ENCODE assay signal across 10 cellular contexts in the genomic region with DNA sequence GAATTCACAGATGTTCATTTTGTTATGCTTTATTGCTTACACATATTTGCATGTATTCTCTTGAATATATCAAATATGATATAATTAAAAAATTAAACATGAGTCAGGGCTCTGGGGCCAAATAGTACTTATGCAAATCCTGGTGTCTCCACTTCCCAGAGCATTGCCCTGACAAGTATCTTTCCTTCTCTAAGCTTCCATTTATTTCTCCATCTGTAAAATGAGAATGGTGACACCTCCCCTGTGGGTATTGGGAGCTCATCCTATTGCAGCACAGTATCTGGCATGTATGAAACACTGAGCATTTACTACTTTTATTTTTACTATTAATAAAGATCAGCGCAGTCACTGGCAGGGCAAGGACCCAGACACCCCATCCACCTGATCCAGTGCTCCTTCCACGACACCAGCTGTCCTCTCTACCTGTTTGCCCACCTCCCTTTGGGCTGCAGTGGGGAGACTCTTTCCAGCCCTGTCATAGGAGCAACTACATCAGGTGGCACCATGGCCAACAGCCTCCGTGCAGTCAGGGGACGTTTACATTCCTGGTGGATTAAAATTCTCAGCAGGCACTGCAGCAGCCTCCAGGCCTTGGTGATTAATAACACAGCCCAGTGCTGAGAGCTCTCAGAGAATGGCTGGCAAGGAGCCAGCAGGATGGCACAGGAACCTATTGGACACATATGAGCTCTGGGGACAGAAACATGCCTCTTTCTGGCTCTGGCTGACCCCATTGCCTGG.
DNase-seq lines count a peak whose midpoint lies in the region; ATAC-seq, FAIRE-seq and TF ChIP-seq lines count a peak whose summit lies in the region.
"Had no signal": no experiment of that assay in that cellular context is flagged by ENCODE, and none has a peak within 500 bp of the region (broad histone marks: within the 10 kb centered on the region; RNA-seq: fewer than 3 reads in every experiment).

No MANE protein-coding gene starts in this region.

- H3K27me3 ChIP-seq in Panc1 (ENCODE audit: control insufficient read depth, insufficient read depth, low read length) = no peaks in the 10 kb centered on the region; the same call in 1 of the 2 replicates
- H3K27me3 ChIP-seq in stomach smooth muscle (ENCODE audit: control insufficient read depth in 1 of 2, insufficient read depth in 2 of 2, low read length in 2 of 2) = no peaks in the 10 kb centered on the region

- H3K36me3 ChIP-seq in Panc1 (ENCODE audit: control insufficient read depth, insufficient read depth, low read length) = no peaks in the 10 kb centered on the region
- no peaks in the 10 kb centered on the region for H3K36me3 ChIP-seq in stomach smooth muscle (ENCODE audit: control insufficient read depth in 2 of 2, insufficient read depth in 2 of 2, low read length in 2 of 2)
- H3K36me3 ChIP-seq in kidney (ENCODE audit: control insufficient read depth in 1 of 2, insufficient read depth in 2 of 2, low read length in 2 of 2) = no peaks in the 10 kb centered on the region
- H3K36me3 ChIP-seq: uterus had no signal

- in situ Hi-C loops in Panc1 (cut with HindIII; ENCODE audit: low pct_unique_long_range_greater_than_20kb, low sequenced_read_pairs) = no loop called here

- ATAC-seq in Panc1 (peak; percentile 71), HG02571 (IDR thresholded peaks at IDR 0.05; ENCODE audit: unreplicated experiment) (no peak)

- H3K9ac ChIP-seq in stomach smooth muscle (ENCODE audit: low read length in 2 of 2) (no peak overlapping the region), kidney (ENCODE audit: low read length in 2 of 2) (no peak overlapping the region)

- no peaks in the 10 kb centered on the region for H3K4me1 ChIP-seq in Panc1 (ENCODE audit: control insufficient read depth, insufficient read depth, low read length)
- peaks cover 18% of the 10 kb centered on the region for H3K4me1 ChIP-seq in stomach smooth muscle (ENCODE audit: control insufficient read depth, insufficient read depth, low read length)
- peaks cover 2 to 5% of the 10 kb centered on the region in 2 donors for H3K4me1 ChIP-seq in kidney (ENCODE audit: control insufficient read depth in 1 of 2, insufficient read depth in 1 of 2, low read depth in 1 of 2, low read length in 2 of 2)
- H3K4me1 ChIP-seq: uterus had no signal

- CTCF ChIA-PET in Panc1 (lab: Charles Lee) = interaction anchor here (0.6 kb wide), 2 partner anchors 88 to 618 kb away, joined by 3 to 5 read pairs; no protein-coding TSS in a partner anchor

- peak; percentile 42 for DNase-seq in activated effector memory CD4-positive, alpha-beta T cell treated with anti-CD3 and anti-CD28 coated beads, Interleukin-2, amount 50 U/mL, for 16 hours
- DNase-seq in activated effector memory CD4-positive, alpha-beta T cell treated with Interleukin-2 at 50 U/mL for 16 hours = no peak
- DNase-seq in Panc1 (ENCODE audit: low read depth, low spot score) = peak; percentile 36
- DNase-seq in fibroblast of the aortic adventitia (ENCODE audit: low read depth) = peak; percentile 25
- no peak for DNase-seq in AML-193 (lab: John Stamatoyannopoulos, UW)
- no peak for DNase-seq in kidney
- DNase-seq: DND-41 had no signal

- H3K4me3 ChIP-seq in Panc1 (ENCODE audit: low read depth in 2 of 2, low read length in 2 of 2) = no peak overlapping the region
- H3K4me3 ChIP-seq in fibroblast of the aortic adventitia (ENCODE audit: low read depth, low read length) = no peak overlapping the region
- no peak overlapping the region for H3K4me3 ChIP-seq in stomach smooth muscle (ENCODE audit: low read length in 2 of 2)
- H3K4me3 ChIP-seq in kidney (ENCODE audit: low read length in 2 of 2) = no peak overlapping the region
- H3K4me3 ChIP-seq: uterus had no signal

- no peaks in the 10 kb centered on the region for H3K9me3 ChIP-seq in Panc1 (ENCODE audit: control insufficient read depth, insufficient read depth, low read depth, low read length)
- H3K9me3 ChIP-seq in stomach smooth muscle (ENCODE audit: control insufficient read depth in 2 of 2, low read length in 2 of 2) = no peaks in the 10 kb centered on the region
- H3K9me3 ChIP-seq in kidney (ENCODE audit: control insufficient read depth in 1 of 2, low read length in 2 of 2) = no peaks in the 10 kb centered on the region
- H3K9me3 ChIP-seq: uterus had no signal

- intact Hi-C loops in Panc1 (cut with micrococcal nuclease; ENCODE audit: unreplicated experiment) = no loop called here
- intact Hi-C loops in kidney (cut with DNase I) = no loop called here

- FAIRE-seq in kidney (lab: Jason Lieb, UNC) = no peak

- no TSS peak for BruUV-seq in Panc1 (replicated peaks; lab: Mats Ljungman, UMichigan)

- TF ChIP-seq CTCF in Panc1 (IDR thresholded peaks at IDR 0.05) (no peak), fibroblast of the aortic adventitia (IDR thresholded peaks at IDR 0.05; ENCODE audit: insufficient read depth, low read length) (no peak), kidney (IDR thresholded peaks at IDR 0.05; ENCODE audit: borderline replicate concordance, extremely low read depth, insufficient read depth) (no peak)

- H3K27ac ChIP-seq in Panc1 (ENCODE audit: low read length) (no peak overlapping the region), stomach smooth muscle (ENCODE audit: low read length) (peak overlapping the region; percentile 46), kidney (ENCODE audit: low read depth in 2 of 2, low read length in 2 of 2) (no peak overlapping the region)
- H3K27ac ChIP-seq: uterus had no signal

- POLR2A ChIA-PET in Panc1 (lab: Charles Lee) = no interaction called here

Comparison
In these comparisons a context has a peak if more than half of its experiments do, and no peak if none do; other contexts are left out.
1. DNase-seq: peak in activated effector memory CD4-positive, alpha-beta T cell treated with anti-CD3 and anti-CD28 coated beads, Interleukin-2, amount 50 U/mL, for 16 hours (single experiment), Panc1 (single experiment) and fibroblast of the aortic adventitia (single experiment); none in activated effector memory CD4-positive, alpha-beta T cell treated with Interleukin-2 at 50 U/mL for 16 hours (single experiment), AML-193 (0 of 2) and kidney (single experiment).